1 cellular context compared by ENCODE assay signal in the genomic region with DNA sequence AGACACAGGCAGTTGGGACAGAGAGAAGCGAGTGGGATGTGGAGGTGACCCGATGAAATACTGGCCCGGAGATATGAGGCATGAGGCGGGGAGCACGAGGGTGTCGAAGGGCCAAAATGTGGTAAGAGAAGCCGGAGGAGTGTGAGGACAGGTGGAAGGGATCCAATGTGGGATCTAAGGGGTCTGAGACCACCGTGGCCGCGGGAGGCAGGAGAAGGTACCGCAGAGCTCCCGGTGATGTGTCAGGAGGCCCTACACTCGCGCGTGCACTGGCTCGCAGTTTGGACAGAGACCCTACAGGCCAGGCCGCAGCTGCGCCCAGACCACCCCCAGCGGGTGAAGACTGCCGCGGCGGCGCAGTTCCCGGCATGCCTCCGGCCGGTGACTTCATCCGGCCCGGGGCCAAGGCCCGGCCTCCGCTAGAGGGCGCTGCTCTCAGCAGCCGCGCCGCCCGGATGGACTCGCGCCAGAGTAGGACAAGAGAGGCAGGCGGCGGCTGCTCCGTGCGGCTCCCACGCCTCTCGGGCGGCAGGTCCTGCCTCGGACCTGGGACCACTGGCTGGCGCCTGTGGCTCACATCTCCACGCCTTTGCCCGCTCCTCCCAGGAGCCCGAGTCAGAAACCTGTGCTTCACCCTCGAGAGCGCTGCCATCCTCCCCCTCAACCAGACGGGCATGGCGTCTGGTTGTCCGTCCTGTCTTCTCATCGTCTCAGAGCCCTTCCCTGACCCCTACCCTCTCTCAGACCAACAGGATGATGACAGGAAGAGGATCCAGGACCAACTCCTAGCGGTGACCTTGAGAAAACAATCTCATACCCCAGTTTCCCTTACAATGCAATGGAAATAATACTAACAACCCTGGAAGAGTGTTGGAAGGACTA.
TF ChIP-seq lines count a peak whose summit lies in the region.

No MANE protein-coding gene starts in this region.

TF ChIP-seq in H1, 55 proteins besides CTCF, POLR2A, EP300 and RAD21 (continues in another document):
- TF ChIP-seq CREB1 (IDR thresholded peaks at IDR 0.05), result no peak
- TF ChIP-seq KDM4A (IDR thresholded peaks at IDR 0.05; ENCODE audit: low read depth, low read length, severe bottlenecking), result peak; percentile 77
- no peak for TF ChIP-seq SP1 (IDR thresholded peaks at IDR 0.05; ENCODE audit: low read depth, low read length)
- TF ChIP-seq PHF8 (conservative IDR thresholded peaks at IDR 0.05; ENCODE audit: low read depth, low read length), result peak; percentile 79
- TF ChIP-seq NANOG (IDR thresholded peaks at IDR 0.05; ENCODE audit: insufficient read depth, low read depth, low read length, poor library complexity, severe bottlenecking), result peak; percentile 4
- TF ChIP-seq CBX5 (IDR thresholded peaks at IDR 0.05; ENCODE audit: low read depth, low read length), result no peak
- no peak for TF ChIP-seq KDM5A (IDR thresholded peaks at IDR 0.05; ENCODE audit: low read length)
- TF ChIP-seq BCL11A (IDR thresholded peaks at IDR 0.05; ENCODE audit: low read depth in 2 of 2, low read length in 2 of 2), result no peak
- peak; percentile 95 for TF ChIP-seq JUND (IDR thresholded peaks at IDR 0.05; ENCODE audit: low read length)
- no peak for TF ChIP-seq CHD2 (IDR thresholded peaks at IDR 0.05; ENCODE audit: low read length)
- TF ChIP-seq SIN3A (conservative IDR thresholded peaks at IDR 0.05 in 1 of 2, IDR thresholded peaks at IDR 0.05 in 1 of 2; ENCODE audit: low read depth in 1 of 2, low read length in 2 of 2), result no peak
- TF ChIP-seq RBBP5 (IDR thresholded peaks at IDR 0.05; ENCODE audit: borderline replicate concordance, low read depth, low read length), result peak; percentile 64; the same call in 1 of the 2 replicates
- TF ChIP-seq BACH1 (IDR thresholded peaks at IDR 0.05; ENCODE audit: low read length), result no peak
- TF ChIP-seq ASH2L (IDR thresholded peaks at IDR 0.05; ENCODE audit: low read length), result peak; percentile 95
- no peak for TF ChIP-seq RFX5 (IDR thresholded peaks at IDR 0.05; ENCODE audit: borderline replicate concordance, low read depth, low read length)
- TF ChIP-seq, protein P1, sequence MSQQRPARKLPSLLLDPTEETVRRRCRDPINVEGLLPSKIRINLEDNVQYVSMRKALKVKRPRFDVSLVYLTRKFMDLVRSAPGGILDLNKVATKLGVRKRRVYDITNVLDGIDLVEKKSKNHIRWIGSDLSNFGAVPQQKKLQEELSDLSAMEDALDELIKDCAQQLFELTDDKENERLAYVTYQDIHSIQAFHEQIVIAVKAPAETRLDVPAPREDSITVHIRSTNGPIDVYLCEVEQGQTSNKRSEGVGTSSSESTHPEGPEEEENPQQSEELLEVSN (IDR thresholded peaks at IDR 0.05), result peak; percentile 89
- TF ChIP-seq, protein P2, sequence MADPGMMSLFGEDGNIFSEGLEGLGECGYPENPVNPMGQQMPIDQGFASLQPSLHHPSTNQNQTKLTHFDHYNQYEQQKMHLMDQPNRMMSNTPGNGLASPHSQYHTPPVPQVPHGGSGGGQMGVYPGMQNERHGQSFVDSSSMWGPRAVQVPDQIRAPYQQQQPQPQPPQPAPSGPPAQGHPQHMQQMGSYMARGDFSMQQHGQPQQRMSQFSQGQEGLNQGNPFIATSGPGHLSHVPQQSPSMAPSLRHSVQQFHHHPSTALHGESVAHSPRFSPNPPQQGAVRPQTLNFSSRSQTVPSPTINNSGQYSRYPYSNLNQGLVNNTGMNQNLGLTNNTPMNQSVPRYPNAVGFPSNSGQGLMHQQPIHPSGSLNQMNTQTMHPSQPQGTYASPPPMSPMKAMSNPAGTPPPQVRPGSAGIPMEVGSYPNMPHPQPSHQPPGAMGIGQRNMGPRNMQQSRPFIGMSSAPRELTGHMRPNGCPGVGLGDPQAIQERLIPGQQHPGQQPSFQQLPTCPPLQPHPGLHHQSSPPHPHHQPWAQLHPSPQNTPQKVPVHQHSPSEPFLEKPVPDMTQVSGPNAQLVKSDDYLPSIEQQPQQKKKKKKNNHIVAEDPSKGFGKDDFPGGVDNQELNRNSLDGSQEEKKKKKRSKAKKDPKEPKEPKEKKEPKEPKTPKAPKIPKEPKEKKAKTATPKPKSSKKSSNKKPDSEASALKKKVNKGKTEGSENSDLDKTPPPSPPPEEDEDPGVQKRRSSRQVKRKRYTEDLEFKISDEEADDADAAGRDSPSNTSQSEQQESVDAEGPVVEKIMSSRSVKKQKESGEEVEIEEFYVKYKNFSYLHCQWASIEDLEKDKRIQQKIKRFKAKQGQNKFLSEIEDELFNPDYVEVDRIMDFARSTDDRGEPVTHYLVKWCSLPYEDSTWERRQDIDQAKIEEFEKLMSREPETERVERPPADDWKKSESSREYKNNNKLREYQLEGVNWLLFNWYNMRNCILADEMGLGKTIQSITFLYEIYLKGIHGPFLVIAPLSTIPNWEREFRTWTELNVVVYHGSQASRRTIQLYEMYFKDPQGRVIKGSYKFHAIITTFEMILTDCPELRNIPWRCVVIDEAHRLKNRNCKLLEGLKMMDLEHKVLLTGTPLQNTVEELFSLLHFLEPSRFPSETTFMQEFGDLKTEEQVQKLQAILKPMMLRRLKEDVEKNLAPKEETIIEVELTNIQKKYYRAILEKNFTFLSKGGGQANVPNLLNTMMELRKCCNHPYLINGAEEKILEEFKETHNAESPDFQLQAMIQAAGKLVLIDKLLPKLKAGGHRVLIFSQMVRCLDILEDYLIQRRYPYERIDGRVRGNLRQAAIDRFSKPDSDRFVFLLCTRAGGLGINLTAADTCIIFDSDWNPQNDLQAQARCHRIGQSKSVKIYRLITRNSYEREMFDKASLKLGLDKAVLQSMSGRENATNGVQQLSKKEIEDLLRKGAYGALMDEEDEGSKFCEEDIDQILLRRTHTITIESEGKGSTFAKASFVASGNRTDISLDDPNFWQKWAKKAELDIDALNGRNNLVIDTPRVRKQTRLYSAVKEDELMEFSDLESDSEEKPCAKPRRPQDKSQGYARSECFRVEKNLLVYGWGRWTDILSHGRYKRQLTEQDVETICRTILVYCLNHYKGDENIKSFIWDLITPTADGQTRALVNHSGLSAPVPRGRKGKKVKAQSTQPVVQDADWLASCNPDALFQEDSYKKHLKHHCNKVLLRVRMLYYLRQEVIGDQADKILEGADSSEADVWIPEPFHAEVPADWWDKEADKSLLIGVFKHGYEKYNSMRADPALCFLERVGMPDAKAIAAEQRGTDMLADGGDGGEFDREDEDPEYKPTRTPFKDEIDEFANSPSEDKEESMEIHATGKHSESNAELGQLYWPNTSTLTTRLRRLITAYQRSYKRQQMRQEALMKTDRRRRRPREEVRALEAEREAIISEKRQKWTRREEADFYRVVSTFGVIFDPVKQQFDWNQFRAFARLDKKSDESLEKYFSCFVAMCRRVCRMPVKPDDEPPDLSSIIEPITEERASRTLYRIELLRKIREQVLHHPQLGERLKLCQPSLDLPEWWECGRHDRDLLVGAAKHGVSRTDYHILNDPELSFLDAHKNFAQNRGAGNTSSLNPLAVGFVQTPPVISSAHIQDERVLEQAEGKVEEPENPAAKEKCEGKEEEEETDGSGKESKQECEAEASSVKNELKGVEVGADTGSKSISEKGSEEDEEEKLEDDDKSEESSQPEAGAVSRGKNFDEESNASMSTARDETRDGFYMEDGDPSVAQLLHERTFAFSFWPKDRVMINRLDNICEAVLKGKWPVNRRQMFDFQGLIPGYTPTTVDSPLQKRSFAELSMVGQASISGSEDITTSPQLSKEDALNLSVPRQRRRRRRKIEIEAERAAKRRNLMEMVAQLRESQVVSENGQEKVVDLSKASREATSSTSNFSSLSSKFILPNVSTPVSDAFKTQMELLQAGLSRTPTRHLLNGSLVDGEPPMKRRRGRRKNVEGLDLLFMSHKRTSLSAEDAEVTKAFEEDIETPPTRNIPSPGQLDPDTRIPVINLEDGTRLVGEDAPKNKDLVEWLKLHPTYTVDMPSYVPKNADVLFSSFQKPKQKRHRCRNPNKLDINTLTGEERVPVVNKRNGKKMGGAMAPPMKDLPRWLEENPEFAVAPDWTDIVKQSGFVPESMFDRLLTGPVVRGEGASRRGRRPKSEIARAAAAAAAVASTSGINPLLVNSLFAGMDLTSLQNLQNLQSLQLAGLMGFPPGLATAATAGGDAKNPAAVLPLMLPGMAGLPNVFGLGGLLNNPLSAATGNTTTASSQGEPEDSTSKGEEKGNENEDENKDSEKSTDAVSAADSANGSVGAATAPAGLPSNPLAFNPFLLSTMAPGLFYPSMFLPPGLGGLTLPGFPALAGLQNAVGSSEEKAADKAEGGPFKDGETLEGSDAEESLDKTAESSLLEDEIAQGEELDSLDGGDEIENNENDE (IDR thresholded peaks at IDR 0.05; ENCODE audit: insufficient replicate concordance, low read length), result no peak
- TF ChIP-seq, protein P3, sequence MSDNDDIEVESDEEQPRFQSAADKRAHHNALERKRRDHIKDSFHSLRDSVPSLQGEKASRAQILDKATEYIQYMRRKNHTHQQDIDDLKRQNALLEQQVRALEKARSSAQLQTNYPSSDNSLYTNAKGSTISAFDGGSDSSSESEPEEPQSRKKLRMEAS (IDR thresholded peaks at IDR 0.05), result peak; percentile 80
- peak; percentile 17; the same call in 1 of the 2 replicates for TF ChIP-seq NRF1 (IDR thresholded peaks at IDR 0.05; ENCODE audit: low read depth, low read length)
- TF ChIP-seq EGR1 (IDR thresholded peaks at IDR 0.05; ENCODE audit: borderline replicate concordance, low read depth, low read length), result no peak
- no peak for TF ChIP-seq RXRA (IDR thresholded peaks at IDR 0.05; ENCODE audit: insufficient read depth, low read depth, low read length)
- peak; percentile 5; the same call in 1 of the 2 replicates for TF ChIP-seq YY1 (IDR thresholded peaks at IDR 0.05; ENCODE audit: low read depth, low read length)
- no peak for TF ChIP-seq BRCA1 (IDR thresholded peaks at IDR 0.05; ENCODE audit: low read depth, low read length)
- no peak for TF ChIP-seq GABPA (IDR thresholded peaks at IDR 0.05; ENCODE audit: borderline replicate concordance, insufficient read depth, low read length)
- peak; percentile 89 for TF ChIP-seq TAF7 (optimal IDR thresholded peaks at IDR 0.05; ENCODE audit: borderline replicate concordance, low read depth, low read length)
- TF ChIP-seq SP4 (IDR thresholded peaks at IDR 0.05; ENCODE audit: low read length), result 0 out of 2 replicates have a peak, but pooled peaks have one; percentile 74
- TF ChIP-seq, protein P4, sequence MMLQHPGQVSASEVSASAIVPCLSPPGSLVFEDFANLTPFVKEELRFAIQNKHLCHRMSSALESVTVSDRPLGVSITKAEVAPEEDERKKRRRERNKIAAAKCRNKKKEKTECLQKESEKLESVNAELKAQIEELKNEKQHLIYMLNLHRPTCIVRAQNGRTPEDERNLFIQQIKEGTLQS (IDR thresholded peaks at IDR 0.05; ENCODE audit: insufficient read depth, low read depth, low read length), result peak; percentile 77
- no peak for TF ChIP-seq CBX8 (IDR thresholded peaks at IDR 0.05; ENCODE audit: borderline replicate concordance, low read depth, low read length)
- no peak for TF ChIP-seq POU5F1 (IDR thresholded peaks at IDR 0.05; ENCODE audit: low read depth, low read length)
- 0 out of 2 replicates have a peak, but pooled peaks have one; percentile 71 for TF ChIP-seq POLR2AphosphoS5 (IDR thresholded peaks at IDR 0.05; ENCODE audit: low read depth, low read length)
- TF ChIP-seq, protein P5, sequence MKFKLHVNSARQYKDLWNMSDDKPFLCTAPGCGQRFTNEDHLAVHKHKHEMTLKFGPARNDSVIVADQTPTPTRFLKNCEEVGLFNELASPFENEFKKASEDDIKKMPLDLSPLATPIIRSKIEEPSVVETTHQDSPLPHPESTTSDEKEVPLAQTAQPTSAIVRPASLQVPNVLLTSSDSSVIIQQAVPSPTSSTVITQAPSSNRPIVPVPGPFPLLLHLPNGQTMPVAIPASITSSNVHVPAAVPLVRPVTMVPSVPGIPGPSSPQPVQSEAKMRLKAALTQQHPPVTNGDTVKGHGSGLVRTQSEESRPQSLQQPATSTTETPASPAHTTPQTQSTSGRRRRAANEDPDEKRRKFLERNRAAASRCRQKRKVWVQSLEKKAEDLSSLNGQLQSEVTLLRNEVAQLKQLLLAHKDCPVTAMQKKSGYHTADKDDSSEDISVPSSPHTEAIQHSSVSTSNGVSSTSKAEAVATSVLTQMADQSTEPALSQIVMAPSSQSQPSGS (IDR thresholded peaks at IDR 0.05; ENCODE audit: low read length), result peak; percentile 99
- TF ChIP-seq CEBPB (IDR thresholded peaks at IDR 0.05; ENCODE audit: low read depth, low read length), result peak; percentile 17; the same call in 1 of the 2 replicates
- no peak for TF ChIP-seq EZH2 (IDR thresholded peaks at IDR 0.05; ENCODE audit: low read depth, low read length, severe bottlenecking)
- peak; percentile 17 to 62; a peak in 1 of 4 replicates for TF ChIP-seq HDAC2 (IDR thresholded peaks at IDR 0.05; ENCODE audit: borderline replicate concordance in 1 of 2, low read depth in 2 of 2, low read length in 2 of 2)
- no peak for TF ChIP-seq CHD1 (IDR thresholded peaks at IDR 0.05; ENCODE audit: low read depth, low read length)
- TF ChIP-seq CTBP2 (IDR thresholded peaks at IDR 0.05; ENCODE audit: borderline replicate concordance, insufficient read depth, insufficient read length, low read length), result peak; percentile 40
- no peak for TF ChIP-seq SP2 (IDR thresholded peaks at IDR 0.05; ENCODE audit: low read length)
- TF ChIP-seq RNF2 (IDR thresholded peaks at IDR 0.05; ENCODE audit: borderline replicate concordance, low read depth, low read length, missing control alignments, poor library complexity, severe bottlenecking), result no peak
- no peak for TF ChIP-seq ZNF274 (IDR thresholded peaks at IDR 0.05; ENCODE audit: borderline replicate concordance, extremely low read depth, low read length)
- no peak for TF ChIP-seq SIRT6 (IDR thresholded peaks at IDR 0.05; ENCODE audit: low read length)
- TF ChIP-seq SIX5 (IDR thresholded peaks at IDR 0.05; ENCODE audit: low read depth, low read length), result no peak
- 0 out of 2 replicates have a peak, but pooled peaks have one; percentile 6 for TF ChIP-seq FOSL1 (IDR thresholded peaks at IDR 0.05; ENCODE audit: insufficient read depth, low read depth, low read length)
- TF ChIP-seq TEAD4 (IDR thresholded peaks at IDR 0.05; ENCODE audit: low read depth, low read length), result no peak
- TF ChIP-seq TCF12 (IDR thresholded peaks at IDR 0.05; ENCODE audit: low read depth, low read length), result peak; percentile 50; the same call in 1 of the 2 replicates
- TF ChIP-seq KDM1A (IDR thresholded peaks at IDR 0.05; ENCODE audit: borderline replicate concordance, low read length), result peak; percentile 22
- TF ChIP-seq, protein P6, sequence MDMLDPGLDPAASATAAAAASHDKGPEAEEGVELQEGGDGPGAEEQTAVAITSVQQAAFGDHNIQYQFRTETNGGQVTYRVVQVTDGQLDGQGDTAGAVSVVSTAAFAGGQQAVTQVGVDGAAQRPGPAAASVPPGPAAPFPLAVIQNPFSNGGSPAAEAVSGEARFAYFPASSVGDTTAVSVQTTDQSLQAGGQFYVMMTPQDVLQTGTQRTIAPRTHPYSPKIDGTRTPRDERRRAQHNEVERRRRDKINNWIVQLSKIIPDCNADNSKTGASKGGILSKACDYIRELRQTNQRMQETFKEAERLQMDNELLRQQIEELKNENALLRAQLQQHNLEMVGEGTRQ (IDR thresholded peaks at IDR 0.05; ENCODE audit: low read length), result no peak
- peak; percentile 97 for TF ChIP-seq TAF1 (IDR thresholded peaks at IDR 0.05; ENCODE audit: low read depth, low read length)
- TF ChIP-seq MAFK (IDR thresholded peaks at IDR 0.05; ENCODE audit: low read depth, low read length), result no peak
- TF ChIP-seq GTF2F1 (IDR thresholded peaks at IDR 0.05; ENCODE audit: borderline replicate concordance, low read depth, low read length), result no peak
- 0 out of 2 replicates have a peak, but pooled peaks have one; percentile 32 for TF ChIP-seq SUZ12 (IDR thresholded peaks at IDR 0.05; ENCODE audit: low read length)
- TF ChIP-seq TBP (IDR thresholded peaks at IDR 0.05; ENCODE audit: low read depth, low read length), result peak; percentile 90
- TF ChIP-seq HDAC6 (IDR thresholded peaks at IDR 0.05; ENCODE audit: low read depth, low read length), result no peak
- no peak for TF ChIP-seq SAP30 (IDR thresholded peaks at IDR 0.05; ENCODE audit: insufficient read depth, insufficient replicate concordance, low read length)
- peak; percentile 83 for TF ChIP-seq JUN (IDR thresholded peaks at IDR 0.05; ENCODE audit: low read depth, low read length)
